Comparison of ENCODE assay signal across 19 cellular contexts in genomic region chr14:94665121-94665520, GRCh38. TPM values are rescaled to one million over a fixed set of nuclear protein-coding genes. Genes with fewer than 3 reads are reported as not detected.
DNase-seq lines count a peak whose midpoint lies in the region; TF ChIP-seq lines count a peak whose summit lies in the region.
"Had no signal": no experiment of that assay in that cellular context is flagged by ENCODE, and none has a peak within 500 bp of the region (broad histone marks: within the 10 kb centered on the region; RNA-seq: fewer than 3 reads in every experiment).

No MANE protein-coding gene starts in this region.

- H3K27ac ChIP-seq in ACC112 (ENCODE audit: low read depth, low read length) (peak overlapping the region; percentile 72), GM23248 (peak overlapping the region; percentile 46), mesenchymal stem cell (ENCODE audit: low read length, poor library complexity, severe bottlenecking) (no peak overlapping the region), SJCRH30 (no peak overlapping the region)
- H3K27ac ChIP-seq: body of pancreas, tibial artery had no signal

- peaks cover 12% of the 10 kb centered on the region; the same call in 1 of the 2 replicates for H3F3A ChIP-seq in GM23248 (ENCODE audit: insufficient read depth)

- H3K27me3 Mint-ChIP-seq in chondrocyte (ENCODE audit: low read depth), result peaks cover 2% of the 10 kb centered on the region

- 0 out of 2 replicates have a peak overlapping the region, but pooled peaks have one; percentile 22 for H3K9ac ChIP-seq in GM23248
- peak overlapping the region; percentile 4 for H3K9ac ChIP-seq in mesenchymal stem cell (ENCODE audit: low read length)

- H3K9me3 ChIP-seq in GM23248 (ENCODE audit: low read depth), result no peaks in the 10 kb centered on the region
- no peaks in the 10 kb centered on the region for H3K9me3 ChIP-seq in mesenchymal stem cell (ENCODE audit: control insufficient read depth, low read length)
- no peaks in the 10 kb centered on the region for H3K9me3 ChIP-seq in SJCRH30 (replicated peaks)
- H3K9me3 ChIP-seq: BE2C, body of pancreas, tibial artery had no signal

- no peak overlapping the region for H3K14ac ChIP-seq in mesenchymal stem cell (ENCODE audit: low read length in 2 of 2)

- H3K4me1 Mint-ChIP-seq in chondrocyte (ENCODE audit: low read depth), result peaks cover 8% of the 10 kb centered on the region

- H3K27me3 ChIP-seq in ACC112 (ENCODE audit: insufficient read depth, low read length) (no peaks in the 10 kb centered on the region), GM23248 (replicated peaks; ENCODE audit: insufficient read depth) (no peaks in the 10 kb centered on the region), mesenchymal stem cell (ENCODE audit: control insufficient read depth in 1 of 2, insufficient read depth in 1 of 2, low read length in 2 of 2) (peaks cover 0 to 3% of the 10 kb centered on the region in 2 experiments), SJCRH30 (no peaks in the 10 kb centered on the region)
- H3K27me3 ChIP-seq: body of pancreas, tibial artery had no signal

- H3K79me2 ChIP-seq in ACC112 (ENCODE audit: control insufficient read depth, insufficient read depth, low read length, unreplicated experiment) (no peaks in the 10 kb centered on the region), GM23248 (ENCODE audit: insufficient read depth) (no peaks in the 10 kb centered on the region)

- no peaks in the 10 kb centered on the region for H3K79me1 ChIP-seq in mesenchymal stem cell (replicated peaks; ENCODE audit: low read length, poor library complexity, severe bottlenecking)

- H3K4ac ChIP-seq in mesenchymal stem cell (ENCODE audit: low read depth in 1 of 2, low read length in 2 of 2), result no peak overlapping the region

- no peak overlapping the region for H2BK12ac ChIP-seq in mesenchymal stem cell (ENCODE audit: low read length in 2 of 2)

- H3K4me2 ChIP-seq in GM23248 (ENCODE audit: unreplicated experiment) (peak overlapping the region; percentile 63), mesenchymal stem cell (ENCODE audit: low read length, poor library complexity, severe bottlenecking) (no peak overlapping the region)

- H2BK120ac ChIP-seq in mesenchymal stem cell (ENCODE audit: low read depth, low read length), result no peak overlapping the region

- WGBS in GM23248 (ENCODE audit: low coverage in 1 of 2, low lambda C conversion rate in 2 of 2, missing lambda C conversion rate in 2 of 2), 2 experiments, result 0 to 2% methylated on average over 4 of the region's 4 CpGs
- WGBS in mesenchymal stem cell, result 33% methylated on average over 3 of the region's 4 CpGs

- H3K23ac ChIP-seq in mesenchymal stem cell (ENCODE audit: low read length in 2 of 2), result no peak overlapping the region

- H4K8ac ChIP-seq in mesenchymal stem cell (ENCODE audit: low read length), result no peak overlapping the region

- no peak overlapping the region for H2AK5ac ChIP-seq in mesenchymal stem cell (ENCODE audit: low read length, severe bottlenecking)

- in situ Hi-C loops in GM23248 (cut with MboI), result no loop called here

- peak; percentile 91 for DNase-seq in GM23248
- DNase-seq in chondrocyte (ENCODE audit: low spot score), result no peak
- DNase-seq in mesenchymal stem cell, result no peak
- no peak for DNase-seq in NCI-H2196 (lab: John Stamatoyannopoulos, UW; ENCODE audit: unreplicated experiment)
- DNase-seq in SJCRH30, result no peak
- DNase-seq in NCI-H510A (lab: John Stamatoyannopoulos, UW), result no peak
- DNase-seq in epidermal melanocyte (ENCODE audit: insufficient read length, low spot score), result no peak
- DNase-seq: activated CD4-positive, alpha-beta T cell treated with anti-CD3 and anti-CD28 coated beads for 4 hours; BE2C; body of pancreas; DMS53; NCI-H1436 treated with DMSO at 0.1 percent for 48 hours; NCI-H526 treated with DMSO at 0.1 percent for 48 hours; RPMI8226; stimulated activated CD4-positive, alpha-beta T cell treated with anti-CD3 and anti-CD28 coated beads, Interleukin-15, amount 100 ng/mL, for 24 hours; tibial artery had no signal

- H3K36me3 ChIP-seq in ACC112 (ENCODE audit: insufficient read depth, low read length) (no peaks in the 10 kb centered on the region), GM23248 (ENCODE audit: low read depth) (no peaks in the 10 kb centered on the region), mesenchymal stem cell (ENCODE audit: control insufficient read depth in 1 of 2, insufficient read depth in 2 of 2, low read depth in 1 of 2, low read length in 2 of 2) (no peaks in the 10 kb centered on the region), SJCRH30 (no peaks in the 10 kb centered on the region)
- H3K36me3 ChIP-seq: BE2C, tibial artery had no signal

- H3K4me3 Mint-ChIP-seq in chondrocyte (ENCODE audit: unreplicated experiment), result no peak overlapping the region

- H4K91ac ChIP-seq in mesenchymal stem cell (ENCODE audit: low read length), result no peak overlapping the region

- H3K18ac ChIP-seq in mesenchymal stem cell (ENCODE audit: low read depth in 1 of 2, low read length in 2 of 2), result no peak overlapping the region

- H3K4me3 ChIP-seq in ACC112 (ENCODE audit: low read depth, low read length) (peak overlapping the region; percentile 29; the same call in 1 of the 2 replicates), GM23248 (no peak overlapping the region), mesenchymal stem cell (ENCODE audit: insufficient read depth in 1 of 2, low read depth in 1 of 2, low read length in 2 of 2) (no peak overlapping the region), SJCRH30 (no peak overlapping the region)
- H3K4me3 ChIP-seq: body of pancreas, K562, tibial artery had no signal

- no peaks in the 10 kb centered on the region for H3K36me3 Mint-ChIP-seq in chondrocyte (ENCODE audit: low read depth)

- H2AFZ ChIP-seq in ACC112 (ENCODE audit: low read length, unreplicated experiment) (peak overlapping the region; percentile 36), GM23248 (no peak overlapping the region), mesenchymal stem cell (ENCODE audit: low read depth, low read length) (no peak overlapping the region)

- no peak for TF ChIP-seq CTCF in chondrocyte (IDR thresholded peaks at IDR 0.05)

- no peaks in the 10 kb centered on the region for H4K20me1 ChIP-seq in GM23248 (ENCODE audit: insufficient read depth)

- no peaks in the 10 kb centered on the region for H3K9me2 ChIP-seq in GM23248 (ENCODE audit: insufficient read depth)

- no peaks in the 10 kb centered on the region for H3K9me3 Mint-ChIP-seq in chondrocyte (ENCODE audit: low read depth)

- H2BK15ac ChIP-seq in mesenchymal stem cell (ENCODE audit: low read depth, poor library complexity, severe bottlenecking), result no peak overlapping the region

- no peak overlapping the region for H2BK5ac ChIP-seq in mesenchymal stem cell (ENCODE audit: low read depth, low read length, poor library complexity, severe bottlenecking)

- H3K4me1 ChIP-seq in ACC112 (ENCODE audit: control insufficient read depth, insufficient read depth, low read length, unreplicated experiment), result peaks cover 14% of the 10 kb centered on the region
- H3K4me1 ChIP-seq in GM23248 (ENCODE audit: insufficient read depth), result peaks cover 11% of the 10 kb centered on the region
- no peaks in the 10 kb centered on the region for H3K4me1 ChIP-seq in mesenchymal stem cell (ENCODE audit: control insufficient read depth, insufficient read depth, low read depth, low read length)
- H3K4me1 ChIP-seq in SJCRH30, result no peaks in the 10 kb centered on the region
- H3K4me1 ChIP-seq: BE2C, body of pancreas had no signal

- H3K27ac Mint-ChIP-seq in chondrocyte (ENCODE audit: unreplicated experiment), result peak overlapping the region; percentile 55

RNA-seq across cellular contexts. Expression of gene SERPINA3, which starts 52.9 kb away (rescaled TPM):
- total RNA-seq in GM23248 (2014; rRNA removed; shearing (Covaris generic)), result 0.89 and 1.1 TPM in 2 replicates
- polyA plus RNA-seq in GM23248 (2016; fragmentation: Nextera tagmentation; extraction: Ambion mirVana), result 0.75 and 0.85 TPM in 2 replicates
- 3.6 to 4.6 TPM (median 3.9 TPM) in 3 replicates for total RNA-seq in chondrocyte
- polyA plus RNA-seq in mesenchymal stem cell (2013, experiment 1 of 2), result 0.10 TPM
- polyA plus RNA-seq in mesenchymal stem cell (2013, experiment 2 of 2), result 0.08 TPM
- 0.15 TPM in 1 of 2 replicates, not detected in the other for total RNA-seq in SJCRH30 (2014; rRNA removed; shearing (Covaris generic))
- total RNA-seq: lung microvascular endothelial cell had no signal
- polyA plus RNA-seq: K562 had no signal

Comparison
In these comparisons a context has a peak if more than half of its experiments do, and no peak if none do; other contexts are left out.
1. H3K27ac ChIP-seq: peak in ACC112 (single experiment) and GM23248 (single experiment); none in mesenchymal stem cell (single experiment) and SJCRH30 (single experiment).